In genomic region chr2:238270606-238271005, GRCh38 we compare ENCODE assay signal across 13 cellular contexts. TPM values are rescaled to one million over a fixed set of nuclear protein-coding genes. Genes with fewer than 3 reads are reported as not detected.
DNase-seq lines count a peak whose midpoint lies in the region; ATAC-seq and TF ChIP-seq lines count a peak whose summit lies in the region.
"Had no signal": no experiment of that assay in that cellular context is flagged by ENCODE, and none has a peak within 500 bp of the region (broad histone marks: within the 10 kb centered on the region; RNA-seq: fewer than 3 reads in every experiment).

No MANE protein-coding gene starts in this region.

- H3K79me1 ChIP-seq in mesenchymal stem cell (replicated peaks; ENCODE audit: low read length, poor library complexity, severe bottlenecking): peaks cover 6% of the 10 kb centered on the region

- intact Hi-C loops in Right ventricle myocardium inferior (cut with DNase I) (no loop called here), cardiac septum (cut with DNase I) (no loop called here), psoas muscle (cut with DNase I) (no loop called here)

- H2BK120ac ChIP-seq in mesenchymal stem cell (ENCODE audit: low read depth, low read length): no peak overlapping the region

- no peak overlapping the region for H3K4ac ChIP-seq in mesenchymal stem cell (ENCODE audit: low read depth in 1 of 2, low read length in 2 of 2)

- H3K18ac ChIP-seq in mesenchymal stem cell (ENCODE audit: low read depth in 1 of 2, low read length in 2 of 2): no peak overlapping the region

- H3K9me3 Mint-ChIP-seq in central memory CD8-positive, alpha-beta T cell: no peaks in the 10 kb centered on the region
- H3K9me3 Mint-ChIP-seq: CD4-positive, CD25-positive, alpha-beta regulatory T cell had no signal

- peaks cover 4% of the 10 kb centered on the region for H3K4me1 ChIP-seq in mesenchymal stem cell (ENCODE audit: control insufficient read depth, insufficient read depth, low read depth, low read length)
- peaks cover 7% of the 10 kb centered on the region for H3K4me1 ChIP-seq in psoas muscle
- H3K4me1 ChIP-seq: BLaER1 treated with 17β-estradiol and CSF1 and Interleukin-3, amounts not matched to agents 10 nM and 100 nM had no signal

- H3K14ac ChIP-seq in mesenchymal stem cell (ENCODE audit: low read length in 2 of 2): peak overlapping the region in 1 of 2 experiments; percentile 62

- no peaks in the 10 kb centered on the region for H3K4me1 Mint-ChIP-seq in central memory CD8-positive, alpha-beta T cell

- no peaks in the 10 kb centered on the region for H3K27me3 Mint-ChIP-seq in central memory CD8-positive, alpha-beta T cell
- H3K27me3 Mint-ChIP-seq: CD4-positive, CD25-positive, alpha-beta regulatory T cell had no signal

- no peak overlapping the region for H2BK5ac ChIP-seq in mesenchymal stem cell (ENCODE audit: low read depth, low read length, poor library complexity, severe bottlenecking)

- DNase-seq in Right ventricle myocardium inferior (ENCODE audit: missing footprints) (peak; percentile 35), cardiac septum (ENCODE audit: low spot score) (no peak), mesenchymal stem cell (no peak), psoas muscle (peak; percentile 10 to 47), GDM1 (lab: John Stamatoyannopoulos, UW) (no peak)
- no peak for DNase-seq in central memory CD8-positive, alpha-beta T cell (ENCODE audit: low spot score in 2 of 2)
- DNase-seq in activated effector memory CD4-positive, alpha-beta T cell treated with Interleukin-2 at 50 U/mL for 16 hours: no peak
- DNase-seq: ACHN; Calu3; CD4-positive, CD25-positive, alpha-beta regulatory T cell; DMS 273 treated with DMSO at 0.1 percent for 48 hours; GM23248 had no signal

- no peak overlapping the region for H3K9ac ChIP-seq in mesenchymal stem cell (ENCODE audit: low read length)
- H3K9ac ChIP-seq: BLaER1 treated with 17β-estradiol and CSF1 and Interleukin-3, amounts not matched to agents 10 nM and 100 nM; GM23248 had no signal

- peak overlapping the region; percentile 64 for H4K91ac ChIP-seq in mesenchymal stem cell (ENCODE audit: low read length)

- no peak overlapping the region for H2AFZ ChIP-seq in mesenchymal stem cell (ENCODE audit: low read depth, low read length)
- H2AFZ ChIP-seq: GM23248 had no signal

- WGBS in mesenchymal stem cell: 92% methylated on average over 9 of the region's 9 CpGs
- WGBS in psoas muscle, 3 donors: 84 to 86% (median 84%) methylated on average over 9 of the region's 9 CpGs

- no peak overlapping the region for H3K4me3 Mint-ChIP-seq in central memory CD8-positive, alpha-beta T cell
- H3K4me3 Mint-ChIP-seq: CD4-positive, CD25-positive, alpha-beta regulatory T cell had no signal

- H3K27ac ChIP-seq in mesenchymal stem cell (ENCODE audit: low read length, poor library complexity, severe bottlenecking) (no peak overlapping the region), psoas muscle (no peak overlapping the region)
- H3K27ac ChIP-seq: BLaER1 treated with 17β-estradiol and CSF1 and Interleukin-3, amounts not matched to agents 10 nM and 100 nM; GM23248 had no signal

- H2BK12ac ChIP-seq in mesenchymal stem cell (ENCODE audit: low read length in 2 of 2): no peak overlapping the region

- peaks cover 54 to 65% of the 10 kb centered on the region in 2 experiments for H3K36me3 ChIP-seq in mesenchymal stem cell (ENCODE audit: control insufficient read depth in 1 of 2, insufficient read depth in 2 of 2, low read depth in 1 of 2, low read length in 2 of 2)
- H3K36me3 ChIP-seq in psoas muscle (ENCODE audit: insufficient read depth in 1 of 2, low read depth in 1 of 2): peaks cover 3 to 96% of the 10 kb centered on the region in 2 donors

- H3K23ac ChIP-seq in mesenchymal stem cell (ENCODE audit: low read length in 2 of 2): no peak overlapping the region

- H3K4me2 ChIP-seq in mesenchymal stem cell (ENCODE audit: low read length, poor library complexity, severe bottlenecking): no peak overlapping the region
- H3K4me2 ChIP-seq: BLaER1 treated with 17β-estradiol and CSF1 and Interleukin-3, amounts not matched to agents 10 nM and 100 nM had no signal

- H2AK5ac ChIP-seq in mesenchymal stem cell (ENCODE audit: low read length, severe bottlenecking): no peak overlapping the region

- no peak overlapping the region for H2BK15ac ChIP-seq in mesenchymal stem cell (ENCODE audit: low read depth, poor library complexity, severe bottlenecking)

- no peak for TF ChIP-seq CTCF in psoas muscle (IDR thresholded peaks at IDR 0.05)

- H3K4me3 ChIP-seq in mesenchymal stem cell (ENCODE audit: insufficient read depth in 1 of 2, low read depth in 1 of 2, low read length in 2 of 2) (no peak overlapping the region), psoas muscle (no peak overlapping the region)
- H3K4me3 ChIP-seq: BLaER1 treated with 17β-estradiol and CSF1 and Interleukin-3, amounts not matched to agents 10 nM and 100 nM; GM23248 had no signal

- no peak for ATAC-seq in Right ventricle myocardium inferior
- peak; percentile 14 for ATAC-seq in central memory CD8-positive, alpha-beta T cell (replicated peaks; ENCODE audit: extremely low read depth, poor library complexity, severe bottlenecking)
- no peak for ATAC-seq in psoas muscle

- H3K27ac Mint-ChIP-seq in central memory CD8-positive, alpha-beta T cell (ENCODE audit: low read depth): no peak overlapping the region

- H3K36me3 Mint-ChIP-seq in central memory CD8-positive, alpha-beta T cell (ENCODE audit: insufficient read depth): peaks cover 20% of the 10 kb centered on the region

- H4K8ac ChIP-seq in mesenchymal stem cell (ENCODE audit: low read length): no peak overlapping the region

- H3K27me3 ChIP-seq in mesenchymal stem cell (ENCODE audit: control insufficient read depth in 1 of 2, insufficient read depth in 1 of 2, low read length in 2 of 2) (no peaks in the 10 kb centered on the region), psoas muscle (ENCODE audit: insufficient read depth in 3 of 3, low read length in 2 of 3) (no peaks in the 10 kb centered on the region)
- H3K27me3 ChIP-seq: BLaER1 treated with 17β-estradiol and CSF1 and Interleukin-3, amounts not matched to agents 10 nM and 100 nM had no signal

- H3K9me3 ChIP-seq in mesenchymal stem cell (ENCODE audit: control insufficient read depth, low read length) (no peaks in the 10 kb centered on the region), psoas muscle (no peaks in the 10 kb centered on the region)
- H3K9me3 ChIP-seq: BLaER1 treated with 17β-estradiol and CSF1 and Interleukin-3, amounts not matched to agents 10 nM and 100 nM had no signal

RNA-seq across cellular contexts. Expression of gene PER2, which starts 17.8 kb away (rescaled TPM):
- total RNA-seq in Right ventricle myocardium inferior (4.7 TPM), cardiac septum (13.0 TPM), psoas muscle (10 to 100 TPM in 3 of 4 donors, 1 to 10 TPM in 1; 7.8 to 20.7 (median 13.1) TPM)
- polyA plus RNA-seq in mesenchymal stem cell (2013, experiment 1 of 2): 1.1 TPM
- polyA plus RNA-seq in mesenchymal stem cell (2013, experiment 2 of 2): 1.1 TPM
- 1 to 10 TPM; 1.9 to 2.5 (median 2.4) TPM for polyA plus RNA-seq in psoas muscle

RNA-seq across cellular contexts. Expression of gene HES6, which starts 30.8 kb away (rescaled TPM):
- total RNA-seq in Right ventricle myocardium inferior (4.3 TPM), cardiac septum (2.7 TPM), psoas muscle (10 to 100 TPM in 2 of 4 donors, 1 to 10 TPM in 2; 4.1 to 13.1 (median 10.9) TPM)
- 3.5 TPM for polyA plus RNA-seq in mesenchymal stem cell (2013, experiment 1 of 2)
- polyA plus RNA-seq in mesenchymal stem cell (2013, experiment 2 of 2): 2.9 TPM
- 10 to 100 TPM; 35.7 to 54.5 (median 40.6) TPM for polyA plus RNA-seq in psoas muscle

RNA-seq across cellular contexts. Expression of gene TRAF3IP1, which starts 49.7 kb away (rescaled TPM):
- 11.2 TPM for total RNA-seq in Right ventricle myocardium inferior
- 16.3 TPM for total RNA-seq in cardiac septum
- polyA plus RNA-seq in mesenchymal stem cell (2013, experiment 1 of 2): 15.5 TPM
- 15.2 TPM for polyA plus RNA-seq in mesenchymal stem cell (2013, experiment 2 of 2)
- total RNA-seq in psoas muscle: 10 to 100 TPM; 14.9 to 24.7 (median 18.4) TPM
- polyA plus RNA-seq in psoas muscle: 10 to 100 TPM in 1 of 3 donors, 1 to 10 TPM in 2; 2.9 to 30.9 (median 6.9) TPM

Comparison
In these comparisons a context has a peak if more than half of its experiments do, and no peak if none do; other contexts are left out.
1. DNase-seq: peak in Right ventricle myocardium inferior (single experiment) and psoas muscle (2 of 2); none in cardiac septum (single experiment), central memory CD8-positive, alpha-beta T cell (0 of 2), mesenchymal stem cell (single experiment), activated effector memory CD4-positive, alpha-beta T cell treated with Interleukin-2 at 50 U/mL for 16 hours (single experiment) and GDM1 (single experiment).